In the genomic region with DNA sequence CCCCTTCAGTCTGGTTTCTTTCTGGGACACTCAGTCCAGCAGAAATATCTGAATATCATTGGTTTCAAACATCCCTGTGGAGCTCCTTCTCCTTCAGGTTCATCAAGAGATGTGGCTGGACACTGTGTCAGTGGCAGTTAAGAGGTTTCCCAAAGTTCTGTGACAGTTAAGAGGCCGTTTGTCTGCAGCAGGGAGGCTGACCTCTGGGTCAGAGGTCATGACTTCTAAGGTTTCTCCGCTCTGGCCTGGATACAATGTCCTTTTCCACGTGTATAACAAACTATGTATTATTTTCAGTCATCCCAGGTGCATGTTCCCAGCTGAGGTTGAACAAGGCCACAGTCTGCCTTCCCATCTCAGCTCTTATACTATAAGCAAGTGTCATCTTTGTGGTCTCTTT, we compare ENCODE assay signal across 34 cellular contexts.
"Had no signal": no experiment of that assay in that cellular context is flagged by ENCODE, and none has a peak within 500 bp of the region (broad histone marks: within the 10 kb centered on the region; RNA-seq: fewer than 3 reads in every experiment).

No MANE protein-coding gene starts in this region.

- H3K4me1 Mint-ChIP-seq: activated CD4-positive, alpha-beta T cell treated with anti-CD3 and anti-CD28 coated beads, Interleukin-2, amount 10 ng/mL, durations not matched to agents 24 days and 14 days; activated naive CD8-positive, alpha-beta T cell treated with anti-CD3 and anti-CD28 coated beads for 36 hours; activated T-helper 17 cell treated with anti-CD3 and anti-CD28 coated beads, Interleukin-2, amount 50 U/mL, for 72 hours had no signal

- H3K36me3 Mint-ChIP-seq: activated CD4-positive, alpha-beta memory T cell treated with anti-CD3 and anti-CD28 coated beads for 36 hours; activated naive CD4-positive, alpha-beta T cell treated with anti-CD3 and anti-CD28 coated beads, Interleukin-2, amount 50 U/mL, for 72 hours; activated naive CD8-positive, alpha-beta T cell treated with anti-CD3 and anti-CD28 coated beads for 36 hours had no signal

- H3K4me1 ChIP-seq: adrenal gland, body of pancreas, breast epithelium had no signal

- DNase-seq: activated B cell treated with CpG ODN at 0.5 μM for 24 hours; activated CD4-positive, alpha-beta memory T cell treated with anti-CD3 and anti-CD28 coated beads for 36 hours; activated CD4-positive, alpha-beta T cell treated with anti-CD3 and anti-CD28 coated beads for 4 hours; activated CD4-positive, alpha-beta T cell treated with anti-CD3 and anti-CD28 coated beads, Interleukin-2, amount 10 ng/mL, durations not matched to agents 24 days and 14 days; activated CD4-positive, alpha-beta T cell treated with anti-CD3 and anti-CD28 coated beads, Interleukin-2, amount 50 U/mL, for 1 hour; activated CD4-positive, alpha-beta T cell treated with anti-CD3 and anti-CD28 coated beads, Interleukin-2, amount 50 U/mL, for 4 hours; activated CD4-positive, CD25-positive, alpha-beta regulatory T cell treated with anti-CD3 and anti-CD28 coated beads, Interleukin-2, amount 50 U/mL, for 72 hours; activated CD8-positive, alpha-beta memory T cell treated with anti-CD3 and anti-CD28 coated beads, Interleukin-2, amount 50 U/mL, for 4 hours; activated CD8-positive, alpha-beta T cell treated with anti-CD3 and anti-CD28 coated beads for 36 hours; activated effector memory CD4-positive, alpha-beta T cell treated with anti-CD3 and anti-CD28 coated beads, Interleukin-2, amount 50 U/mL, for 16 hours; activated gamma-delta T cell treated with Interleukin-2 at 50 U/mL for 16 hours; activated naive CD4-positive, alpha-beta T cell; activated naive CD4-positive, alpha-beta T cell treated with anti-CD3 and anti-CD28 coated beads for 36 hours; activated naive CD4-positive, alpha-beta T cell treated with anti-CD3 and anti-CD28 coated beads, Interleukin-2, amount 50 U/mL, for 16 hours; activated naive CD8-positive, alpha-beta T cell treated with anti-CD3 and anti-CD28 coated beads for 36 hours; activated T-cell treated with anti-CD3 and anti-CD28 coated beads for 4 hours; activated T-cell treated with anti-CD3 and anti-CD28 coated beads, Interleukin-2, amount 50 U/mL, for 1 hour; activated T-cell treated with anti-CD3 and anti-CD28 coated beads, Interleukin-2, amount 50 U/mL, for 4 hours; activated T-cell treated with anti-CD3 and anti-CD28 coated beads, Interleukin-2, amount 50 U/mL, for 72 hours; adrenal gland; amniotic stem cell; aorta; body of pancreas; brain microvascular endothelial cell; central memory CD4-positive, alpha-beta T cell; T-helper 2 cell; T-helper 9 cell had no signal

- H3K27ac ChIP-seq: adrenal gland, body of pancreas, brain microvascular endothelial cell, breast epithelium, VCaP had no signal

- H3K9me3 Mint-ChIP-seq: activated B cell treated with CpG ODN at 0.5 μM for 24 hours; activated CD4-positive, alpha-beta memory T cell treated with anti-CD3 and anti-CD28 coated beads for 36 hours; activated CD4-positive, alpha-beta T cell treated with anti-CD3 and anti-CD28 coated beads, Interleukin-2, amount 10 ng/mL, durations not matched to agents 24 days and 14 days; activated CD8-positive, alpha-beta T cell treated with anti-CD3 and anti-CD28 coated beads for 36 hours; activated naive CD4-positive, alpha-beta T cell treated with anti-CD3 and anti-CD28 coated beads for 36 hours; activated naive CD4-positive, alpha-beta T cell treated with anti-CD3 and anti-CD28 coated beads, Interleukin-2, amount 50 U/mL, for 72 hours; activated naive CD8-positive, alpha-beta T cell treated with anti-CD3 and anti-CD28 coated beads for 36 hours; activated T-cell treated with anti-CD3 and anti-CD28 coated beads, Interleukin-2, amount 50 U/mL, for 4 hours; activated T-cell treated with anti-CD3 and anti-CD28 coated beads, Interleukin-2, amount 50 U/mL, for 72 hours; activated T-helper 1 cell treated with anti-CD3 and anti-CD28 coated beads, Interleukin-12 subunit alpha, Interleukin-12 subunit beta, Interleukin-2, Interleukin-4 antibody, amounts not matched to agents 30 ng/mL and 10 ng/mL and 1 ng/mL, durations not matched to agents 14 hours and 24 hours and 36 hours; activated T-helper 17 cell treated with anti-CD3 and anti-CD28 coated beads, Interleukin-2, amount 50 U/mL, for 72 hours; T-helper 1 cell treated with Interleukin-12 subunit alpha and Interleukin-12 subunit beta and Interleukin-4 antibody, amounts not matched to agents 30 μg/mL and 1 μg/mL, for 36 hours; T-helper 2 cell treated with Interferon-gamma antibody and Interleukin-4, amounts not matched to agents 5 μg/mL and 100 μg/mL, for 36 hours had no signal

- H3K27ac Mint-ChIP-seq: activated B cell treated with CpG ODN at 0.5 μM for 24 hours; activated CD4-positive, alpha-beta memory T cell treated with anti-CD3 and anti-CD28 coated beads for 36 hours; activated CD4-positive, alpha-beta T cell treated with anti-CD3 and anti-CD28 coated beads, Interleukin-2, amount 10 ng/mL, durations not matched to agents 24 days and 14 days; activated CD8-positive, alpha-beta T cell treated with anti-CD3 and anti-CD28 coated beads for 36 hours; activated naive CD4-positive, alpha-beta T cell treated with anti-CD3 and anti-CD28 coated beads for 36 hours; activated naive CD4-positive, alpha-beta T cell treated with anti-CD3 and anti-CD28 coated beads, Interleukin-2, amount 50 U/mL, for 72 hours; activated naive CD8-positive, alpha-beta T cell treated with anti-CD3 and anti-CD28 coated beads for 36 hours; activated T-cell treated with anti-CD3 and anti-CD28 coated beads, Interleukin-2, amount 50 U/mL, for 72 hours; activated T-helper 1 cell treated with anti-CD3 and anti-CD28 coated beads, Interleukin-12 subunit alpha, Interleukin-12 subunit beta, Interleukin-2, Interleukin-4 antibody, amounts not matched to agents 30 ng/mL and 10 ng/mL and 1 ng/mL, durations not matched to agents 14 hours and 24 hours and 36 hours; activated T-helper 17 cell treated with anti-CD3 and anti-CD28 coated beads, Interleukin-2, amount 50 U/mL, for 72 hours; T-helper 1 cell treated with Interleukin-12 subunit alpha and Interleukin-12 subunit beta and Interleukin-4 antibody, amounts not matched to agents 30 μg/mL and 1 μg/mL, for 36 hours; T-helper 2 cell treated with Interferon-gamma antibody and Interleukin-4, amounts not matched to agents 5 μg/mL and 100 μg/mL, for 36 hours had no signal

- H3K4me3 ChIP-seq: adrenal gland, body of pancreas, breast epithelium had no signal

- H3K4me3 Mint-ChIP-seq: activated B cell treated with CpG ODN at 0.5 μM for 24 hours; activated CD4-positive, alpha-beta memory T cell treated with anti-CD3 and anti-CD28 coated beads for 36 hours; activated CD4-positive, alpha-beta T cell treated with anti-CD3 and anti-CD28 coated beads, Interleukin-2, amount 10 ng/mL, durations not matched to agents 24 days and 14 days; activated CD8-positive, alpha-beta T cell treated with anti-CD3 and anti-CD28 coated beads for 36 hours; activated naive CD4-positive, alpha-beta T cell treated with anti-CD3 and anti-CD28 coated beads for 36 hours; activated naive CD8-positive, alpha-beta T cell treated with anti-CD3 and anti-CD28 coated beads for 36 hours; activated T-cell treated with anti-CD3 and anti-CD28 coated beads, Interleukin-2, amount 50 U/mL, for 4 hours; activated T-cell treated with anti-CD3 and anti-CD28 coated beads, Interleukin-2, amount 50 U/mL, for 72 hours; activated T-helper 1 cell treated with anti-CD3 and anti-CD28 coated beads, Interleukin-12 subunit alpha, Interleukin-12 subunit beta, Interleukin-2, Interleukin-4 antibody, amounts not matched to agents 30 ng/mL and 10 ng/mL and 1 ng/mL, durations not matched to agents 14 hours and 24 hours and 36 hours; activated T-helper 17 cell treated with anti-CD3 and anti-CD28 coated beads, Interleukin-2, amount 50 U/mL, for 72 hours; T-helper 1 cell treated with Interleukin-12 subunit alpha and Interleukin-12 subunit beta and Interleukin-4 antibody, amounts not matched to agents 30 μg/mL and 1 μg/mL, for 36 hours; T-helper 2 cell treated with Interferon-gamma antibody and Interleukin-4, amounts not matched to agents 5 μg/mL and 100 μg/mL, for 36 hours had no signal

- H3K27me3 ChIP-seq: adrenal gland, body of pancreas, brain microvascular endothelial cell, breast epithelium had no signal

- H3K9me3 ChIP-seq: adrenal gland, body of pancreas, breast epithelium had no signal

- ATAC-seq: activated CD8-positive, alpha-beta T cell treated with anti-CD3 and anti-CD28 coated beads for 36 hours; activated naive CD4-positive, alpha-beta T cell treated with anti-CD3 and anti-CD28 coated beads, Interleukin-2, amount 50 U/mL, for 72 hours; activated T-cell treated with anti-CD3 and anti-CD28 coated beads, Interleukin-2, amount 50 U/mL, for 4 hours; activated T-cell treated with anti-CD3 and anti-CD28 coated beads, Interleukin-2, amount 50 U/mL, for 72 hours; activated T-helper 17 cell treated with anti-CD3 and anti-CD28 coated beads, Interleukin-2, amount 50 U/mL, for 72 hours; body of pancreas had no signal

- H3K36me3 ChIP-seq: adrenal gland, brain microvascular endothelial cell, breast epithelium had no signal

- H3K27me3 Mint-ChIP-seq: activated B cell treated with CpG ODN at 0.5 μM for 24 hours; activated CD4-positive, alpha-beta memory T cell treated with anti-CD3 and anti-CD28 coated beads for 36 hours; activated CD4-positive, alpha-beta T cell treated with anti-CD3 and anti-CD28 coated beads, Interleukin-2, amount 10 ng/mL, durations not matched to agents 24 days and 14 days had no signal
